ENCODE assay signal across 27 cellular contexts in the genomic region with DNA sequence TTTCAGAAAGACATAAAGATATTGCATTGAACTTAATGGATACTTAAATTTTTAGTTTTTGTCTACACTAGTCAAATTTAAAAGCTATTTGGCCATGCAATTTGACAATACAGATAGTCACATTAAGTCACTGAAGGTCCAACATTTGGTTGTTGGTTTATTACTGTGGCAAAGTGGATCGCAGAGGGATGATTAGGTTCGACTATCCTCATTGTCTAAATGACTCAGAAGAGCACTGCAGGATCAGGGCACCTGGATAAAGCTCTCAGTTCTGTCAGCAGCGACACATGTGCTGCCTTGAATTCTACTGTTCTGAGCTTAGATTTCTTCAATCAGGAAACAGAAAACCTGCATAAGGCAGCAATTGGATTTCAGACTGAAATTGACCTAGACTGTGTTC.
DNase-seq lines count a peak whose midpoint lies in the region; ATAC-seq, FAIRE-seq and TF ChIP-seq lines count a peak whose summit lies in the region.
"Had no signal": no experiment of that assay in that cellular context is flagged by ENCODE, and none has a peak within 500 bp of the region (broad histone marks: within the 10 kb centered on the region; RNA-seq: fewer than 3 reads in every experiment).

No MANE protein-coding gene starts in this region.

- intact Hi-C loops in naive thymus-derived CD4-positive, alpha-beta T cell (cut with micrococcal nuclease), result no loop called here
- intact Hi-C loops in left colon (cut with DNase I, micrococcal nuclease), result no loop called here

- no peak overlapping the region for H3K4me2 ChIP-seq in A549
- H3K4me2 ChIP-seq: neural progenitor cell had no signal

- 43% methylated on average over 3 of the region's 3 CpGs for WGBS in A549 (ENCODE audit: missing lambda C conversion rate)
- WGBS in gastroesophageal sphincter (ENCODE audit: low coverage in 1 of 2), 2 donors, result 53% methylated on average over 3 of the region's 3 CpGs; no CpG with 5 or more reads in 1 of the 2 donors

- ATAC-seq in A549, result no peak
- no peak for ATAC-seq in gastroesophageal sphincter
- ATAC-seq in stimulated activated memory B cell treated with anti-CD40 and anti-IgM and Interleukin-4, amounts not matched to agents 10 μg/mL and 1 μg/mL and 100 μg/mL, for 72 hours, result no peak
- ATAC-seq in GM19467 (IDR thresholded peaks at IDR 0.05; ENCODE audit: unreplicated experiment), result no peak
- no peak for ATAC-seq in naive thymus-derived CD4-positive, alpha-beta T cell
- no peak for ATAC-seq in left colon
- ATAC-seq in GM19324 (IDR thresholded peaks at IDR 0.05; ENCODE audit: low FRiP score, unreplicated experiment), result no peak
- ATAC-seq: activated CD4-positive, alpha-beta T cell treated with anti-CD3 and anti-CD28 coated beads for 36 hours; activated CD8-positive, alpha-beta T cell treated with anti-CD3 and anti-CD28 coated beads for 36 hours; activated T-helper 17 cell treated with anti-CD3 and anti-CD28 coated beads, Interleukin-2, amount 50 U/mL, for 72 hours had no signal

- H3K36me3 Mint-ChIP-seq in stimulated activated memory B cell treated with anti-CD40 and anti-IgM and Interleukin-4, amounts not matched to agents 10 μg/mL and 1 μg/mL and 100 μg/mL, for 72 hours, result no peaks in the 10 kb centered on the region
- H3K36me3 Mint-ChIP-seq in naive thymus-derived CD4-positive, alpha-beta T cell, result no peaks in the 10 kb centered on the region
- H3K36me3 Mint-ChIP-seq: CD4-positive, alpha-beta memory T cell; immature natural killer cell; neural progenitor cell; type B pancreatic cell had no signal

- peaks cover 31% of the 10 kb centered on the region for H3K4me1 Mint-ChIP-seq in stimulated activated memory B cell treated with anti-CD40 and anti-IgM and Interleukin-4, amounts not matched to agents 10 μg/mL and 1 μg/mL and 100 μg/mL, for 72 hours
- peaks cover 0 to 4% (median 0%) of the 10 kb centered on the region in 7 donors for H3K4me1 Mint-ChIP-seq in naive thymus-derived CD4-positive, alpha-beta T cell
- H3K4me1 Mint-ChIP-seq: activated CD4-positive, alpha-beta T cell treated with anti-CD3 and anti-CD28 coated beads for 36 hours; activated T-helper 17 cell treated with anti-CD3 and anti-CD28 coated beads, Interleukin-2, amount 50 U/mL, for 72 hours; CD4-positive, alpha-beta memory T cell had no signal

- no peak overlapping the region for H3K4me3 Mint-ChIP-seq in stimulated activated memory B cell treated with anti-CD40 and anti-IgM and Interleukin-4, amounts not matched to agents 10 μg/mL and 1 μg/mL and 100 μg/mL, for 72 hours
- no peak overlapping the region for H3K4me3 Mint-ChIP-seq in naive thymus-derived CD4-positive, alpha-beta T cell
- H3K4me3 Mint-ChIP-seq: activated CD4-positive, alpha-beta T cell treated with anti-CD3 and anti-CD28 coated beads for 36 hours; activated CD8-positive, alpha-beta T cell treated with anti-CD3 and anti-CD28 coated beads for 36 hours; activated T-helper 17 cell treated with anti-CD3 and anti-CD28 coated beads, Interleukin-2, amount 50 U/mL, for 72 hours; CD4-positive, alpha-beta memory T cell; neural progenitor cell; type B pancreatic cell had no signal

- peak overlapping the region; percentile 55 for H3K27ac Mint-ChIP-seq in stimulated activated memory B cell treated with anti-CD40 and anti-IgM and Interleukin-4, amounts not matched to agents 10 μg/mL and 1 μg/mL and 100 μg/mL, for 72 hours
- H3K27ac Mint-ChIP-seq in naive thymus-derived CD4-positive, alpha-beta T cell, result no peak overlapping the region
- H3K27ac Mint-ChIP-seq: activated CD4-positive, alpha-beta T cell treated with anti-CD3 and anti-CD28 coated beads for 36 hours; activated CD8-positive, alpha-beta T cell treated with anti-CD3 and anti-CD28 coated beads for 36 hours; activated T-helper 17 cell treated with anti-CD3 and anti-CD28 coated beads, Interleukin-2, amount 50 U/mL, for 72 hours; CD4-positive, alpha-beta memory T cell; neural progenitor cell; type B pancreatic cell had no signal

- H3K4me3 ChIP-seq in A549 (no peak overlapping the region), gastroesophageal sphincter (no peak overlapping the region)
- H3K4me3 ChIP-seq in naive thymus-derived CD4-positive, alpha-beta T cell (ENCODE audit: low read length), result no peak overlapping the region
- H3K4me3 ChIP-seq: neural progenitor cell had no signal

- TF ChIP-seq RAD21 in A549 (conservative IDR thresholded peaks at IDR 0.05 in 1 of 2, IDR thresholded peaks at IDR 0.05 in 1 of 2), result no peak

- peak; percentile 63 for FAIRE-seq in A549 (lab: Jason Lieb, UNC)

- H3K9me3 ChIP-seq in A549, result no peaks in the 10 kb centered on the region
- H3K9me3 ChIP-seq in gastroesophageal sphincter, result no peaks in the 10 kb centered on the region
- H3K9me3 ChIP-seq in naive thymus-derived CD4-positive, alpha-beta T cell (ENCODE audit: control insufficient read depth in 2 of 3, low read length in 3 of 3), result no peaks in the 10 kb centered on the region

- no peaks in the 10 kb centered on the region for H3K9me3 Mint-ChIP-seq in stimulated activated memory B cell treated with anti-CD40 and anti-IgM and Interleukin-4, amounts not matched to agents 10 μg/mL and 1 μg/mL and 100 μg/mL, for 72 hours
- H3K9me3 Mint-ChIP-seq in naive thymus-derived CD4-positive, alpha-beta T cell, result peaks cover 0 to 3% (median 0%) of the 10 kb centered on the region in 11 donors
- H3K9me3 Mint-ChIP-seq: activated CD8-positive, alpha-beta T cell treated with anti-CD3 and anti-CD28 coated beads for 36 hours; activated T-helper 17 cell treated with anti-CD3 and anti-CD28 coated beads, Interleukin-2, amount 50 U/mL, for 72 hours had no signal

- no peaks in the 10 kb centered on the region for H3K27me3 Mint-ChIP-seq in stimulated activated memory B cell treated with anti-CD40 and anti-IgM and Interleukin-4, amounts not matched to agents 10 μg/mL and 1 μg/mL and 100 μg/mL, for 72 hours
- peaks cover 11 to 20% (median 15%) of the 10 kb centered on the region in 5 donors for H3K27me3 Mint-ChIP-seq in naive thymus-derived CD4-positive, alpha-beta T cell

- H3K27me3 ChIP-seq in gastroesophageal sphincter, result no peaks in the 10 kb centered on the region
- no peaks in the 10 kb centered on the region for H3K27me3 ChIP-seq in naive thymus-derived CD4-positive, alpha-beta T cell (ENCODE audit: control insufficient read depth in 2 of 2, insufficient read depth in 2 of 2, low read length in 2 of 2)
- H3K27me3 ChIP-seq: brain microvascular endothelial cell had no signal

- no peaks in the 10 kb centered on the region for H3K4me1 ChIP-seq in A549
- H3K4me1 ChIP-seq in gastroesophageal sphincter, result peaks cover 0 to 45% (median 0%) of the 10 kb centered on the region in 3 donors
- no peaks in the 10 kb centered on the region for H3K4me1 ChIP-seq in naive thymus-derived CD4-positive, alpha-beta T cell (ENCODE audit: control insufficient read depth in 2 of 2, insufficient read depth in 2 of 2, low read length in 2 of 2)
- H3K4me1 ChIP-seq: neural progenitor cell, parathyroid adenoma had no signal

- no peak for TF ChIP-seq POLR2A in A549 (IDR thresholded peaks at IDR 0.05; ENCODE audit: low read length)
- TF ChIP-seq POLR2A in gastroesophageal sphincter (IDR thresholded peaks at IDR 0.05), result no peak

- no peaks in the 10 kb centered on the region for H3K36me3 ChIP-seq in gastroesophageal sphincter
- H3K36me3 ChIP-seq in naive thymus-derived CD4-positive, alpha-beta T cell (ENCODE audit: control insufficient read depth in 2 of 3, insufficient read depth in 3 of 3, low read length in 3 of 3), result no peaks in the 10 kb centered on the region
- H3K36me3 ChIP-seq: brain microvascular endothelial cell, neural progenitor cell had no signal

- CTCF ChIA-PET in A549 (lab: Yijun Ruan, JAX), result no interaction called here
- CTCF ChIA-PET in naive thymus-derived CD4-positive, alpha-beta T cell (lab: Charles Lee), result no interaction called here

- DNase-seq in A549 (ENCODE audit: low read depth in 1 of 2, low spot score in 1 of 2) (no peak), OCI-M1 (lab: John Stamatoyannopoulos, UW) (peak; percentile 5), left colon (no peak)
- DNase-seq in naive thymus-derived CD4-positive, alpha-beta T cell, result no peak
- DNase-seq: activated CD4-positive, alpha-beta T cell treated with anti-CD3 and anti-CD28 coated beads for 36 hours; activated CD8-positive, alpha-beta T cell treated with anti-CD3 and anti-CD28 coated beads for 36 hours; activated naive CD4-positive, alpha-beta T cell treated with anti-CD3 and anti-CD28 coated beads, Interleukin-2, amount 50 U/mL, for 16 hours; CD4-positive, alpha-beta memory T cell; H7; KG1; NCI-H1417; NCI-H2029 treated with DMSO at 0.1 percent for 48 hours; NCI-H2227 treated with DMSO at 0.1 percent for 48 hours; NCI-H526 treated with DMSO at 0.1 percent for 48 hours; SHP77 treated with DMSO at 0.1 percent for 48 hours; stimulated activated CD8-positive, alpha-beta memory T cell treated with anti-CD3 and anti-CD28 coated beads, Interleukin-4, amount 100 ng/mL, for 48 hours had no signal

- POLR2A ChIA-PET in A549 (lab: Yijun Ruan, JAX), result no interaction called here
- POLR2A ChIA-PET in naive thymus-derived CD4-positive, alpha-beta T cell (lab: Charles Lee), result no interaction called here

- no peak overlapping the region for H3K27ac ChIP-seq in A549
- peak overlapping the region in 3 of 4 donors; percentile 46 to 90 (median 86) for H3K27ac ChIP-seq in gastroesophageal sphincter
- H3K27ac ChIP-seq in naive thymus-derived CD4-positive, alpha-beta T cell (ENCODE audit: low read depth, low read length), result no peak overlapping the region
- H3K27ac ChIP-seq: brain microvascular endothelial cell, HL-60, neural progenitor cell, parathyroid adenoma had no signal

- no peak for TF ChIP-seq CTCF in A549 (IDR thresholded peaks at IDR 0.05)
- TF ChIP-seq CTCF in gastroesophageal sphincter (IDR thresholded peaks at IDR 0.05), result no peak

- TF ChIP-seq EP300 in A549 (IDR thresholded peaks at IDR 0.05) (no peak), gastroesophageal sphincter (IDR thresholded peaks at IDR 0.05) (no peak)

TF ChIP-seq in A549, 52 proteins besides CTCF, POLR2A, EP300 and RAD21 (continues in another document):
- no peak for TF ChIP-seq NFE2L2 (conservative IDR thresholded peaks at IDR 0.05; ENCODE audit: low read length)
- no peak for TF ChIP-seq HOXA7 (CRISPR knock-in tag; IDR thresholded peaks at IDR 0.05)
- no peak for TF ChIP-seq ESRRA (IDR thresholded peaks at IDR 0.05; ENCODE audit: borderline replicate concordance, low read length)
- TF ChIP-seq, protein P1, sequence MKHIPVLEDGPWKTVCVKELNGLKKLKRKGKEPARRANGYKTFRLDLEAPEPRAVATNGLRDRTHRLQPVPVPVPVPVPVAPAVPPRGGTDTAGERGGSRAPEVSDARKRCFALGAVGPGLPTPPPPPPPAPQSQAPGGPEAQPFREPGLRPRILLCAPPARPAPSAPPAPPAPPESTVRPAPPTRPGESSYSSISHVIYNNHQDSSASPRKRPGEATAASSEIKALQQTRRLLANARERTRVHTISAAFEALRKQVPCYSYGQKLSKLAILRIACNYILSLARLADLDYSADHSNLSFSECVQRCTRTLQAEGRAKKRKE (CRISPR knock-in tag; IDR thresholded peaks at IDR 0.05; ENCODE audit: low read depth), result no peak
- TF ChIP-seq CBX8 (IDR thresholded peaks at IDR 0.05), result no peak
- no peak for TF ChIP-seq MAZ (IDR thresholded peaks at IDR 0.05; ENCODE audit: borderline replicate concordance, low read depth, low read length)

Comparison
In these comparisons a context has a peak if more than half of its experiments do, and no peak if none do; other contexts are left out.
1. H3K27ac ChIP-seq: peak in gastroesophageal sphincter (3 of 4); none in A549 (0 of 2) and naive thymus-derived CD4-positive, alpha-beta T cell (single experiment).